ENCODE assay signal across 1 cellular context in the genomic region with DNA sequence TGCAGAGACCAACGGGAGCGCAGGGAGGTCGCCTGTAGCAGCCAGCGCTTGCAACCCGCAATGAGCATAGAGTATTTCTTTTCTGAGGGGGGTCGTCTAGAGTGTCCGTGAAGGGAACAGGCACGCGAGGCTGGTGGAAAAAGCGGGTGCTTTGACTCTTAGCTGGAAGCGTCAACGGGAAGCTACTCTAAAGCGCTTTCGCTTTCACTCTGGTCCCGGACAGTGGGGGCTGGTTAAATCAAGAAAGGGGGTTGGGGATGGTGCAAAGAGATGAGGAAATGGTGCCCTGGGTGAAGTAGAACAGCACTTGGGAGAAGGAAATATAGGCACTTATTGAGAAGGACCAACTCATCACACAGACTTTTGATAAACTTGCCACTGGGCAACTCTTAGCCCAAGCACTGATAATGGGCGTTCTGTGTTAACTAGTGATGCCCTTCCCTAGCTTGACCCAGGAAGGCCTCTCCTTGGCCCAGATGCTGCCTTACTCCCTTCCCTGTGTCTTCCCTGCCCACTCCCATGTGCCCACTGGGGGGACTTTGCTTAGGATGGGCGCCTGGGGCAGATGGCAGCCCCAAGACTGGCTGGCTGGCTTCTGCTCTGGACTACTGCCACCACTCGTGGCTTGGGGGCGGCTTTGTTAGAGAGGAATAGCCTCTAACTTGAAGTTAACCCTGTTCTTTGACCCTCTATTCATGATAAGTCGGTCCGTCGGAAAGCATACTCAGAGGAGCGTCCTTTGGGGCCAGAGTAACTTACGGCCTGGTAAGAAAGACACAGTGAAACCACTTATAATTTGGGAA.
TF ChIP-seq lines count a peak whose summit lies in the region.

No MANE protein-coding gene starts in this region.

TF ChIP-seq in neural cell, 6 proteins besides CTCF, POLR2A, EP300 and RAD21 (continued from another document):
- TF ChIP-seq, protein P1, sequence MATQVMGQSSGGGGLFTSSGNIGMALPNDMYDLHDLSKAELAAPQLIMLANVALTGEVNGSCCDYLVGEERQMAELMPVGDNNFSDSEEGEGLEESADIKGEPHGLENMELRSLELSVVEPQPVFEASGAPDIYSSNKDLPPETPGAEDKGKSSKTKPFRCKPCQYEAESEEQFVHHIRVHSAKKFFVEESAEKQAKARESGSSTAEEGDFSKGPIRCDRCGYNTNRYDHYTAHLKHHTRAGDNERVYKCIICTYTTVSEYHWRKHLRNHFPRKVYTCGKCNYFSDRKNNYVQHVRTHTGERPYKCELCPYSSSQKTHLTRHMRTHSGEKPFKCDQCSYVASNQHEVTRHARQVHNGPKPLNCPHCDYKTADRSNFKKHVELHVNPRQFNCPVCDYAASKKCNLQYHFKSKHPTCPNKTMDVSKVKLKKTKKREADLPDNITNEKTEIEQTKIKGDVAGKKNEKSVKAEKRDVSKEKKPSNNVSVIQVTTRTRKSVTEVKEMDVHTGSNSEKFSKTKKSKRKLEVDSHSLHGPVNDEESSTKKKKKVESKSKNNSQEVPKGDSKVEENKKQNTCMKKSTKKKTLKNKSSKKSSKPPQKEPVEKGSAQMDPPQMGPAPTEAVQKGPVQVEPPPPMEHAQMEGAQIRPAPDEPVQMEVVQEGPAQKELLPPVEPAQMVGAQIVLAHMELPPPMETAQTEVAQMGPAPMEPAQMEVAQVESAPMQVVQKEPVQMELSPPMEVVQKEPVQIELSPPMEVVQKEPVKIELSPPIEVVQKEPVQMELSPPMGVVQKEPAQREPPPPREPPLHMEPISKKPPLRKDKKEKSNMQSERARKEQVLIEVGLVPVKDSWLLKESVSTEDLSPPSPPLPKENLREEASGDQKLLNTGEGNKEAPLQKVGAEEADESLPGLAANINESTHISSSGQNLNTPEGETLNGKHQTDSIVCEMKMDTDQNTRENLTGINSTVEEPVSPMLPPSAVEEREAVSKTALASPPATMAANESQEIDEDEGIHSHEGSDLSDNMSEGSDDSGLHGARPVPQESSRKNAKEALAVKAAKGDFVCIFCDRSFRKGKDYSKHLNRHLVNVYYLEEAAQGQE (IDR thresholded peaks at IDR 0.05; ENCODE audit: borderline replicate concordance), result no peak
- TF ChIP-seq MXI1 (conservative IDR thresholded peaks at IDR 0.05; ENCODE audit: poor library complexity, severe bottlenecking), result no peak
- TF ChIP-seq POLR2AphosphoS5 (IDR thresholded peaks at IDR 0.05), result no peak
- TF ChIP-seq TAF1 (IDR thresholded peaks at IDR 0.05; ENCODE audit: low read depth), result no peak
